1 cellular context compared by ENCODE assay signal in genomic region chr3:192408007-192408655, GRCh38.
A peak's percentile ranks its signal among the peaks of the same experiment; 100 is the strongest.
TF ChIP-seq lines count a peak whose summit lies in the region.

No MANE protein-coding gene starts in this region.

TF ChIP-seq in H1, 55 proteins besides CTCF, POLR2A, EP300 and RAD21 (continued from another document):
- TF ChIP-seq BCL11A (IDR thresholded peaks at IDR 0.05; ENCODE audit: low read depth in 2 of 2, low read length in 2 of 2) (no peak), SP2 (IDR thresholded peaks at IDR 0.05; ENCODE audit: low read length) (no peak), SP4 (IDR thresholded peaks at IDR 0.05; ENCODE audit: low read length) (no peak), JUN (IDR thresholded peaks at IDR 0.05; ENCODE audit: low read depth, low read length) (no peak), TAF1 (IDR thresholded peaks at IDR 0.05; ENCODE audit: low read depth, low read length) (0 out of 2 replicates have a peak, but pooled peaks have one; percentile 17), RBBP5 (IDR thresholded peaks at IDR 0.05; ENCODE audit: borderline replicate concordance, low read depth, low read length) (peak; percentile 86), CHD7 (IDR thresholded peaks at IDR 0.05; ENCODE audit: insufficient replicate concordance, low read length) (no peak), BACH1 (IDR thresholded peaks at IDR 0.05; ENCODE audit: low read length) (no peak), KDM5A (IDR thresholded peaks at IDR 0.05; ENCODE audit: low read length) (no peak), BRCA1 (IDR thresholded peaks at IDR 0.05; ENCODE audit: low read depth, low read length) (no peak), POLR2AphosphoS5 (IDR thresholded peaks at IDR 0.05; ENCODE audit: low read depth, low read length) (no peak), NRF1 (IDR thresholded peaks at IDR 0.05; ENCODE audit: low read depth, low read length) (no peak)
TF ChIP-seq in H1: peak in this region for 9.
